12 cellular contexts compared by ENCODE assay signal in the genomic region with DNA sequence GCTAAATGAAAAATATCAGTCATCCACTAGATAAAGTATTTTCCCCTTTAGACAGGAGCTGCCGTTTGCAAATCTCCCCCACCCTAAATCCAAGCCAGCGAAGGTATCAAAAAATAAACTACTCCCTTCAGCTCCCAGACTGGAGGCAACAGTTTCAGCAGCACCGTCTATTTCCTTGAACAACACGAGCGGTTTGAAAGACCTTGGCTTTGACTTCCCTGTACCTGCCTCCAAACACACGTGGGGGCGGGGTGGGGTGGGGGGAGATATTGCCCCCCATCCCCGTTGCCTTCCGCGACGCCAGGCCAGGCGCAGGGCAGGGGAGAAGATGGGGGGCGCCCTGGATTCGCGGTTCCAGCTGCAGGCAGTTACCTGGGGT. TPM values are rescaled to one million over a fixed set of nuclear protein-coding genes. Genes with fewer than 3 reads are reported as not detected.
DNase-seq lines count a peak whose midpoint lies in the region; FAIRE-seq and TF ChIP-seq lines count a peak whose summit lies in the region.
"Had no signal": no experiment of that assay in that cellular context is flagged by ENCODE, and none has a peak within 500 bp of the region (broad histone marks: within the 10 kb centered on the region; RNA-seq: fewer than 3 reads in every experiment).

No MANE protein-coding gene starts in this region.

- H3K4me1 ChIP-seq in kidney (ENCODE audit: control insufficient read depth in 1 of 2, insufficient read depth in 1 of 2, low read depth in 1 of 2, low read length in 2 of 2), result peaks cover 5 to 11% of the 10 kb centered on the region in 2 donors
- H3K4me1 ChIP-seq in spleen, result peaks cover 3 to 45% (median 26%) of the 10 kb centered on the region in 6 donors

- H3K27me3 ChIP-seq in spleen (replicated peaks in 1 of 7), result peaks cover 9 to 76% (median 37%) of the 10 kb centered on the region in 7 donors

- no peak for TF ChIP-seq POLR2A in spleen (IDR thresholded peaks at IDR 0.05)

- FAIRE-seq in kidney (lab: Jason Lieb, UNC), result no peak
- FAIRE-seq: GM12878 had no signal

- intact Hi-C loops in kidney (cut with DNase I), result no loop called here
- intact Hi-C loops in spleen (cut with DNase I; ENCODE audit: low total_unique reads), result no loop called here

- H3K9me3 ChIP-seq in kidney (ENCODE audit: control insufficient read depth in 1 of 2, low read length in 2 of 2), result no peaks in the 10 kb centered on the region
- no peaks in the 10 kb centered on the region for H3K9me3 ChIP-seq in spleen

- H3K9ac ChIP-seq in kidney (ENCODE audit: low read length in 2 of 2), result no peak overlapping the region
- H3K9ac ChIP-seq: KMS-11 had no signal

- peak overlapping the region; percentile 34 for H3K27ac ChIP-seq in angular gyrus (ENCODE audit: low read depth, low read length)
- peak overlapping the region; percentile 32 to 56 for H3K27ac ChIP-seq in kidney (ENCODE audit: low read depth in 2 of 2, low read length in 2 of 2)
- H3K27ac ChIP-seq in spleen, result peak overlapping the region in 7 of 8 donors; percentile 36 to 71 (median 63)
- H3K27ac ChIP-seq: KMS-11, SK-N-MC had no signal

- no peak for TF ChIP-seq CTCF in kidney (IDR thresholded peaks at IDR 0.05; ENCODE audit: borderline replicate concordance, extremely low read depth, insufficient read depth)
- no peak for TF ChIP-seq CTCF in spleen (IDR thresholded peaks at IDR 0.05 in 8 of 11, conservative IDR thresholded peaks at IDR 0.05 in 3 of 11)

- WGBS in spleen, 5 donors, result 6 to 16% (median 8%) methylated on average over 6 to 15 of the region's 15 CpGs

- H3K4me3 ChIP-seq in kidney (ENCODE audit: low read length in 2 of 2), result peak overlapping the region; percentile 8 to 44
- peak overlapping the region in 7 of 8 donors; percentile 38 to 71 (median 46) for H3K4me3 ChIP-seq in spleen
- H3K4me3 ChIP-seq: GM12878, SK-N-MC had no signal

- peak; percentile 25 for DNase-seq in DMS153 treated with DMSO at 0.1 percent for 48 hours (lab: John Stamatoyannopoulos, UW; ENCODE audit: unreplicated experiment)
- DNase-seq in DMS153 (lab: John Stamatoyannopoulos, UW), result no peak
- no peak for DNase-seq in kidney
- no peak for DNase-seq in spleen
- no peak for DNase-seq in DMS 273 (lab: John Stamatoyannopoulos, UW; ENCODE audit: unreplicated experiment)
- DNase-seq in globus pallidus (ENCODE audit: low spot score), result no peak
- no peak for DNase-seq in RKO (ENCODE audit: low spot score)
- DNase-seq: activated naive CD8-positive, alpha-beta T cell treated with anti-CD3 and anti-CD28 coated beads, Interleukin-2, amount 50 U/mL, for 24 hours had no signal

- H3K36me3 ChIP-seq in kidney (ENCODE audit: control insufficient read depth in 1 of 2, insufficient read depth in 2 of 2, low read length in 2 of 2), result no peaks in the 10 kb centered on the region
- H3K36me3 ChIP-seq in spleen, result no peaks in the 10 kb centered on the region

RNA-seq across cellular contexts. Expression of gene CACNA1D, which starts 0.8 kb away (rescaled TPM):
- total RNA-seq in kidney (35.7 TPM), spleen (10 to 100 TPM in 6 of 7 donors, 1 to 10 TPM in 1; 4.3 to 89.3 (median 24.2) TPM)
- polyA plus RNA-seq in kidney (ENCODE audit: insufficient read depth, low read depth, low replicate concordance) (3.7 TPM), spleen (1 to 10 TPM in 2 of 3 donors, under 1 TPM in 1; 0.55 to 3.5 (median 2.8) TPM)
